In genomic region chr5:88881566-88881965, GRCh38 we compare ENCODE assay signal across 9 cellular contexts. TPM values are rescaled to one million over a fixed set of nuclear protein-coding genes. Genes with fewer than 3 reads are reported as not detected.
A peak's percentile ranks its signal among the peaks of the same experiment; 100 is the strongest.
DNase-seq lines count a peak whose midpoint lies in the region; FAIRE-seq and TF ChIP-seq lines count a peak whose summit lies in the region.
"Had no signal": no experiment of that assay in that cellular context is flagged by ENCODE, and none has a peak within 500 bp of the region (broad histone marks: within the 10 kb centered on the region; RNA-seq: fewer than 3 reads in every experiment).

No MANE protein-coding gene starts in this region.

- no peaks in the 10 kb centered on the region for H3K36me3 ChIP-seq in neutrophil

- H3K4me3 ChIP-seq in GM08714 (ENCODE audit: low read length) (peak overlapping the region; percentile 98; the same call in 1 of the 2 replicates), HL-60 (replicated peaks; ENCODE audit: insufficient read depth, low read length) (peak overlapping the region; percentile 58), neutrophil (ENCODE audit: low read depth in 1 of 2, low read length in 1 of 2) (peak overlapping the region; percentile 69 to 86)

- H3K27ac ChIP-seq in HL-60 (replicated peaks) = no peak overlapping the region
- no peak overlapping the region for H3K27ac ChIP-seq in neutrophil
- H3K27ac ChIP-seq: epithelial cell of prostate had no signal

- no peaks in the 10 kb centered on the region for H3K27me3 ChIP-seq in HL-60 (ENCODE audit: insufficient read depth, poor library complexity, severe bottlenecking)
- H3K27me3 ChIP-seq in neutrophil = peaks cover 63% of the 10 kb centered on the region

- no peak for FAIRE-seq in frontal cortex (lab: Jason Lieb, UNC)

- TF ChIP-seq CTCF in HL-60 (IDR thresholded peaks at IDR 0.05; ENCODE audit: insufficient read depth, low read length) (no peak), neutrophil (IDR thresholded peaks at IDR 0.05) (no peak), GM13976 (IDR thresholded peaks at IDR 0.05; ENCODE audit: borderline replicate concordance, control extremely low read depth, extremely low read depth, insufficient read depth, missing control alignments) (no peak)

- in situ Hi-C loops in GM13976 (cut with MboI; ENCODE audit: low sequenced_read_pairs, unreplicated experiment) = loop anchor here (5.0 to 25.0 kb wide), 4 partner anchors 183 to 856 kb away; no protein-coding TSS in a partner anchor

- peaks cover 31 to 36% of the 10 kb centered on the region in 2 experiments for H3K4me1 ChIP-seq in neutrophil (ENCODE audit: control insufficient read depth in 1 of 2, insufficient read depth in 1 of 2, low read depth in 1 of 2, low read length in 1 of 2)

- DNase-seq in HL-60 (ENCODE audit: low read depth in 1 of 2, low spot score in 1 of 2) (no peak), dermis blood vessel endothelial cell (peak; percentile 65), frontal cortex (ENCODE audit: low spot score in 2 of 2) (no peak), GM13976 (ENCODE audit: low spot score) (no peak), COR-L47 (lab: John Stamatoyannopoulos, UW) (no peak), SW480 (ENCODE audit: low spot score) (no peak)

- no peaks in the 10 kb centered on the region for H3K9me3 ChIP-seq in neutrophil

RNA-seq across cellular contexts. Expression of gene MEF2C, which starts 1.4 kb away (rescaled TPM):
- 132 and 169 TPM in 2 replicates for total RNA-seq in dermis blood vessel endothelial cell
- 1,165 TPM for total RNA-seq in frontal cortex
